ENCODE assay signal across 8 cellular contexts in genomic region chr18:34978953-34979608, GRCh38.
DNase-seq lines count a peak whose midpoint lies in the region; ATAC-seq and TF ChIP-seq lines count a peak whose summit lies in the region.

No MANE protein-coding gene starts in this region.

- H3K4me1 ChIP-seq in duodenal mucosa (ENCODE audit: control insufficient read depth in 1 of 2, insufficient read depth in 2 of 2, low read length in 2 of 2) (peaks cover 15 to 23% of the 10 kb centered on the region in 2 donors), right lobe of liver (peaks cover 0 to 9% (median 0%) of the 10 kb centered on the region in 4 donors)

- H3K27me3 Mint-ChIP-seq in activated CD4-positive, alpha-beta memory T cell treated with anti-CD3 and anti-CD28 coated beads for 36 hours, result peaks cover 21% of the 10 kb centered on the region

- peak; percentile 64 for TF ChIP-seq POLR2A in right lobe of liver (IDR thresholded peaks at IDR 0.05)

- CTCF ChIA-PET in activated CD4-positive, alpha-beta memory T cell treated with anti-CD3 and anti-CD28 coated beads for 36 hours (lab: Charles Lee), result interaction anchor here (0.9 kb wide), 1 partner anchor 27 kb away, joined by 4 read pairs; no protein-coding TSS in a partner anchor

- no peaks in the 10 kb centered on the region for H3K9me3 ChIP-seq in duodenal mucosa (ENCODE audit: control insufficient read depth in 1 of 2, low read length in 2 of 2)
- no peaks in the 10 kb centered on the region for H3K9me3 ChIP-seq in right lobe of liver

- peak overlapping the region; percentile 81 to 84 for H3K9ac ChIP-seq in duodenal mucosa (ENCODE audit: low read depth in 1 of 2, low read length in 2 of 2)

- H3K4me3 Mint-ChIP-seq in activated CD4-positive, alpha-beta memory T cell treated with anti-CD3 and anti-CD28 coated beads for 36 hours, result peak overlapping the region; percentile 72

- H3K4me1 Mint-ChIP-seq in activated CD4-positive, alpha-beta memory T cell treated with anti-CD3 and anti-CD28 coated beads for 36 hours (ENCODE audit: low read depth), result peaks cover 23% of the 10 kb centered on the region

- H3K27ac ChIP-seq in duodenal mucosa (ENCODE audit: low read depth, low read length) (peak overlapping the region; percentile 15), right lobe of liver (peak overlapping the region; percentile 13 to 83 (median 71))

- intact Hi-C loops in activated CD4-positive, alpha-beta memory T cell treated with anti-CD3 and anti-CD28 coated beads for 36 hours (cut with micrococcal nuclease), result loop anchor here (1.0 to 5.0 kb wide), 7 partner anchors 64 to 994 kb away; partner anchors contain the start of genes INO80C and RMP24
- intact Hi-C loops in right lobe of liver (cut with DNase I), result no loop called here

- H3K36me3 Mint-ChIP-seq in activated CD4-positive, alpha-beta memory T cell treated with anti-CD3 and anti-CD28 coated beads for 36 hours, result no peaks in the 10 kb centered on the region

- H3K4me3 ChIP-seq in duodenal mucosa (ENCODE audit: low read depth in 1 of 2, low read length in 2 of 2) (peak overlapping the region; percentile 89 to 96), right lobe of liver (peak overlapping the region; percentile 65 to 75 (median 73))

- under 1% methylated on average over 9 of the region's 9 CpGs for WGBS in right lobe of liver (ENCODE audit: insufficient coverage, low coverage, low lambda C conversion rate, missing lambda C conversion rate)

- ATAC-seq in HG03354 (IDR thresholded peaks at IDR 0.05; ENCODE audit: poor library complexity, severe bottlenecking, unreplicated experiment) (peak; percentile 24), right lobe of liver (peak; percentile 68 to 87 (median 81)), HG02870 (IDR thresholded peaks at IDR 0.05; ENCODE audit: unreplicated experiment) (no peak)

- H3K36me3 ChIP-seq in duodenal mucosa (ENCODE audit: control insufficient read depth in 1 of 2, insufficient read depth in 2 of 2, low read length in 2 of 2) (no peaks in the 10 kb centered on the region), right lobe of liver (no peaks in the 10 kb centered on the region)

- H3K27me3 ChIP-seq in duodenal mucosa (ENCODE audit: control insufficient read depth in 1 of 2, insufficient read depth in 2 of 2, low read length in 2 of 2) (no peaks in the 10 kb centered on the region), right lobe of liver (no peaks in the 10 kb centered on the region)

- no peaks in the 10 kb centered on the region for H3K9me3 Mint-ChIP-seq in activated CD4-positive, alpha-beta memory T cell treated with anti-CD3 and anti-CD28 coated beads for 36 hours

- POLR2A ChIA-PET in activated CD4-positive, alpha-beta memory T cell treated with anti-CD3 and anti-CD28 coated beads for 36 hours (lab: Charles Lee), result interaction anchor here (1.1 to 1.8 kb wide), 2 partner anchors 50 to 63 kb away, joined by 5 to 7 read pairs; partner anchors contain the start of gene MAPRE2

- TF ChIP-seq CTCF in right lobe of liver (IDR thresholded peaks at IDR 0.05), result no peak

- peak overlapping the region; percentile 5 for H3K27ac Mint-ChIP-seq in activated CD4-positive, alpha-beta memory T cell treated with anti-CD3 and anti-CD28 coated beads for 36 hours

- DNase-seq in ELF-1 (ENCODE audit: low read depth, low spot score), result peak; percentile 88
- peak; percentile 97 for DNase-seq in NCI-H69 (lab: John Stamatoyannopoulos, UW)
- peak; percentile 85 for DNase-seq in activated CD4-positive, alpha-beta memory T cell treated with anti-CD3 and anti-CD28 coated beads for 36 hours
- DNase-seq in right lobe of liver, result peak; percentile 53 to 68 (median 54)
- peak; percentile 70 for DNase-seq in stimulated activated CD4-positive, alpha-beta T cell treated with anti-CD3 and anti-CD28 coated beads, Interleukin-2, amount 100 ng/mL, for 4 hours (ENCODE audit: low read depth)
